ENCODE assay signal across 25 cellular contexts in genomic region chr2:120519469-120519868, GRCh38.
DNase-seq lines count a peak whose midpoint lies in the region; ATAC-seq, FAIRE-seq and TF ChIP-seq lines count a peak whose summit lies in the region.
"Had no signal": no experiment of that assay in that cellular context is flagged by ENCODE, and none has a peak within 500 bp of the region (broad histone marks: within the 10 kb centered on the region; RNA-seq: fewer than 3 reads in every experiment).

No MANE protein-coding gene starts in this region.

- no peak overlapping the region for H4K8ac ChIP-seq in neuronal stem cell (ENCODE audit: low read depth, low read length)

- no peak overlapping the region for H3K4me2 ChIP-seq in neuronal stem cell (ENCODE audit: insufficient read depth, low read length, poor library complexity, severe bottlenecking)
- H3K4me2 ChIP-seq: A549; BLaER1 treated with 17β-estradiol and CSF1 and Interleukin-3, amounts not matched to agents 10 nM and 100 nM; GM23338 had no signal

- H3K79me1 ChIP-seq in neuronal stem cell (ENCODE audit: low read depth, low read length), result no peaks in the 10 kb centered on the region

- H2BK15ac ChIP-seq in neuronal stem cell (ENCODE audit: low read length), result no peak overlapping the region

- no peaks in the 10 kb centered on the region for H3K27me3 ChIP-seq in right cardiac atrium (ENCODE audit: control insufficient read depth, insufficient read depth)
- no peaks in the 10 kb centered on the region for H3K27me3 ChIP-seq in WERI-Rb-1 (ENCODE audit: insufficient read depth, low read depth, severe bottlenecking)
- peaks cover 0 to 20% (median 0%) of the 10 kb centered on the region in 3 experiments for H3K27me3 ChIP-seq in neuronal stem cell (ENCODE audit: control insufficient read depth in 3 of 3, insufficient read depth in 3 of 3, low read depth in 1 of 3, low read length in 3 of 3)
- H3K27me3 ChIP-seq: BE2C; BLaER1 treated with 17β-estradiol and CSF1 and Interleukin-3, amounts not matched to agents 10 nM and 100 nM had no signal

- H3K36me3 ChIP-seq in WERI-Rb-1 (no peaks in the 10 kb centered on the region), kidney (ENCODE audit: control insufficient read depth in 1 of 2, insufficient read depth in 2 of 2, low read length in 2 of 2) (no peaks in the 10 kb centered on the region), neuronal stem cell (replicated peaks in 1 of 2; ENCODE audit: control insufficient read depth in 2 of 2, insufficient read depth in 2 of 2, low read length in 2 of 2) (no peaks in the 10 kb centered on the region)
- H3K36me3 ChIP-seq: BE2C; BLaER1 treated with 17β-estradiol and CSF1 and Interleukin-3, amounts not matched to agents 10 nM and 100 nM; HAP-1 had no signal

- no peak overlapping the region for H2BK12ac ChIP-seq in neuronal stem cell (ENCODE audit: low read length)

- H3K14ac ChIP-seq in neuronal stem cell (ENCODE audit: low read length), result no peak overlapping the region

- H3K9me3 ChIP-seq in right cardiac atrium (ENCODE audit: control insufficient read depth, low read length) (no peaks in the 10 kb centered on the region), WERI-Rb-1 (ENCODE audit: severe bottlenecking) (no peaks in the 10 kb centered on the region), kidney (ENCODE audit: control insufficient read depth in 1 of 2, low read length in 2 of 2) (no peaks in the 10 kb centered on the region), neuronal stem cell (replicated peaks in 1 of 2; ENCODE audit: control insufficient read depth in 2 of 2, insufficient read depth in 1 of 2, low read depth in 1 of 2, low read length in 2 of 2) (no peaks in the 10 kb centered on the region)
- H3K9me3 ChIP-seq: A549; BE2C; BLaER1 treated with 17β-estradiol and CSF1 and Interleukin-3, amounts not matched to agents 10 nM and 100 nM; HAP-1 had no signal

- H2BK5ac ChIP-seq in neuronal stem cell (ENCODE audit: low read length), result no peak overlapping the region

- no peak overlapping the region for H2AK5ac ChIP-seq in neuronal stem cell (ENCODE audit: low read depth, low read length)

- H3K4me1 ChIP-seq in right cardiac atrium (ENCODE audit: control insufficient read depth, insufficient read depth, low read length), result no peaks in the 10 kb centered on the region
- H3K4me1 ChIP-seq in kidney (ENCODE audit: control insufficient read depth in 1 of 2, insufficient read depth in 1 of 2, low read depth in 1 of 2, low read length in 2 of 2), result no peaks in the 10 kb centered on the region
- H3K4me1 ChIP-seq in neuronal stem cell (ENCODE audit: control insufficient read depth in 2 of 2, insufficient read depth in 1 of 2, low read depth in 1 of 2, low read length in 2 of 2), result no peaks in the 10 kb centered on the region
- H3K4me1 ChIP-seq: A549, BE2C had no signal

- ATAC-seq in Right ventricle myocardium superior (ENCODE audit: poor library complexity), result no peak
- no peak for ATAC-seq in right cardiac atrium
- no peak for ATAC-seq in HG03280 (IDR thresholded peaks at IDR 0.05; ENCODE audit: unreplicated experiment)
- ATAC-seq: A549, GM23338 had no signal

- peak overlapping the region; percentile 6 for H3K18ac ChIP-seq in neuronal stem cell (ENCODE audit: low read length)

- H3K9ac ChIP-seq in kidney (ENCODE audit: low read length in 2 of 2) (no peak overlapping the region), neuronal stem cell (ENCODE audit: low read depth, low read length, poor library complexity) (no peak overlapping the region)
- H3K9ac ChIP-seq: BLaER1 treated with 17β-estradiol and CSF1 and Interleukin-3, amounts not matched to agents 10 nM and 100 nM had no signal

- H3K4ac ChIP-seq in neuronal stem cell (ENCODE audit: low read length), result no peak overlapping the region

- H3K23ac ChIP-seq in neuronal stem cell (ENCODE audit: low read depth, low read length, poor library complexity), result no peak overlapping the region

- TF ChIP-seq CTCF in WERI-Rb-1 (IDR thresholded peaks at IDR 0.05; ENCODE audit: low read depth, low read length) (peak; percentile 30; the same call in 1 of the 2 replicates), kidney (IDR thresholded peaks at IDR 0.05; ENCODE audit: borderline replicate concordance, extremely low read depth, insufficient read depth) (no peak)

- DNase-seq in Right ventricle myocardium superior, result peak; percentile 19
- no peak for DNase-seq in right cardiac atrium
- DNase-seq in WERI-Rb-1, result no peak
- peak; percentile 18 for DNase-seq in kidney
- DNase-seq in neuronal stem cell (ENCODE audit: low spot score), result no peak
- DNase-seq in DMS53 (lab: John Stamatoyannopoulos, UW), result no peak
- DNase-seq: 8988T; ACHN; AML-193; BE2C; CD4-positive, alpha-beta T cell; CD8-positive, alpha-beta memory T cell; DMS 273 treated with DMSO at 0.1 percent for 48 hours; DMS79 treated with DMSO at 0.1 percent for 48 hours; GF-D8; HFFc6 had no signal

- H3K27ac ChIP-seq in right cardiac atrium (ENCODE audit: low read length) (no peak overlapping the region), WERI-Rb-1 (no peak overlapping the region), kidney (ENCODE audit: low read depth in 2 of 2, low read length in 2 of 2) (no peak overlapping the region), neuronal stem cell (replicated peaks; ENCODE audit: low read length) (no peak overlapping the region)
- H3K27ac ChIP-seq: A549; BLaER1 treated with 17β-estradiol and CSF1 and Interleukin-3, amounts not matched to agents 10 nM and 100 nM had no signal

- FAIRE-seq in kidney (lab: Jason Lieb, UNC), result no peak
- FAIRE-seq: A549, D721Med, GM12891, GM18507, H54 had no signal

- H2AFZ ChIP-seq in neuronal stem cell (ENCODE audit: low read length), result no peak overlapping the region
- H2AFZ ChIP-seq: GM23338 had no signal

- no peak overlapping the region for H2BK120ac ChIP-seq in neuronal stem cell (ENCODE audit: low read depth, low read length)

- H4K91ac ChIP-seq in neuronal stem cell (ENCODE audit: low read depth, low read length, poor library complexity), result no peak overlapping the region

- H3K4me3 ChIP-seq in right cardiac atrium (ENCODE audit: low read length) (no peak overlapping the region), WERI-Rb-1 (ENCODE audit: low read depth, low read length) (no peak overlapping the region), kidney (ENCODE audit: low read length in 2 of 2) (no peak overlapping the region), neuronal stem cell (ENCODE audit: low read length in 2 of 2) (no peak overlapping the region)
- H3K4me3 ChIP-seq: A549; BLaER1 treated with 17β-estradiol and CSF1 and Interleukin-3, amounts not matched to agents 10 nM and 100 nM; GM23338; HAP-1 had no signal

- intact Hi-C loops in Right ventricle myocardium superior (cut with DNase I), result no loop called here
- intact Hi-C loops in right cardiac atrium (cut with DNase I), result loop anchor here in 1 of 4 donors (10.0 kb wide), 1 partner anchor 175 kb away; the partner anchor contains the start of gene INHBB
- intact Hi-C loops in kidney (cut with DNase I), result no loop called here

- WGBS in right cardiac atrium, result 89% methylated on average over 6 of the region's 6 CpGs
- WGBS in neuronal stem cell (ENCODE audit: extremely low coverage in 2 of 2, insufficient read length in 2 of 2, insufficient replicate concordance in 1 of 2), 2 donors, result no CpG with 5 or more reads among the region's 6 CpGs

Comparison
In these comparisons a context has a peak if more than half of its experiments do, and no peak if none do; other contexts are left out.
1. DNase-seq: peak in Right ventricle myocardium superior (single experiment) and kidney (single experiment); none in right cardiac atrium (0 of 3), WERI-Rb-1 (single experiment), neuronal stem cell (single experiment) and DMS53 (single experiment).